ENCODE assay signal across 7 cellular contexts in the genomic region with DNA sequence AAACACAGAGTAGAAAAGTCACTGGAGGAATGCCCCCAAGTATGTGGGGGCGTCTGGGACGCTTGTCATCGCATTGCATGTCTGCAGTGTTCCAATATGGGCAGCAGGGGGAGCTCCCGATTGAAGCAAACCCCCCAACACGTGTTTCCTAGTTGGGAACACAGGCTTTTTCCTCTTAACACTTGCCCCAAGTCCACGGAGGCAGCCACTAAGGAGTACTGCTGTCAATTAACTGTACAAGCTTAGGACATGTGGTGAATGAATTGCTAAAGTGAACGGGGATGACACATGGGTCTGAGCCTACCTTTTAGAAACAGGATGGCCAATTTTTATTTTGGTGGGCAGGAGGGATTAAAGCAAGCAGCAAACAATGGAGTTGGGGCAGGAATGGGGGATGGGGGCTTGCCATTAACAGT. TPM values are rescaled to one million over a fixed set of nuclear protein-coding genes. Genes with fewer than 3 reads are reported as not detected.
DNase-seq lines count a peak whose midpoint lies in the region; ATAC-seq, FAIRE-seq and TF ChIP-seq lines count a peak whose summit lies in the region.

No MANE protein-coding gene starts in this region.

- TF ChIP-seq EP300 in HepG2 (IDR thresholded peaks at IDR 0.05; ENCODE audit: low read depth in 2 of 2, low read length in 2 of 2): no peak
- TF ChIP-seq EP300 in HepG2 (CRISPR knock-in tag; IDR thresholded peaks at IDR 0.05; ENCODE audit: borderline replicate concordance): no peak

- intact Hi-C loops in mammary epithelial cell (cut with micrococcal nuclease) (loop anchor here (1.0 to 10.0 kb wide), 3 partner anchors 1040 to 1864 kb away; no protein-coding TSS in a partner anchor), HepG2 (cut with micrococcal nuclease; ENCODE audit: unreplicated experiment) (loop anchor here (1.0 to 10.0 kb wide), 3 partner anchors 133 to 1803 kb away; no protein-coding TSS in a partner anchor)

- peak; percentile 68 for FAIRE-seq in HepG2 (lab: Jason Lieb, UNC)

- in situ Hi-C loops in mammary epithelial cell (cut with MboI; ENCODE audit: low sequenced_read_pairs in 2 of 2): no loop called here
- in situ Hi-C loops in HepG2 (cut with HindIII; ENCODE audit: extremely low pct_ligation_motif_present, low pct_unique_long_range_greater_than_20kb): loop anchor here (25.0 kb wide), 1 partner anchor 1868 kb away; no protein-coding TSS in a partner anchor

- H3K9me3 ChIP-seq in mammary epithelial cell (replicated peaks; ENCODE audit: insufficient read depth, low read length) (no peaks in the 10 kb centered on the region), HepG2 (ENCODE audit: low read length) (no peaks in the 10 kb centered on the region)

- H3K36me3 ChIP-seq in mammary epithelial cell (ENCODE audit: insufficient read depth, low read length) (no peaks in the 10 kb centered on the region), HepG2 (replicated peaks in 1 of 2; ENCODE audit: control insufficient read depth in 1 of 2, insufficient read depth in 2 of 2, low read length in 2 of 2) (no peaks in the 10 kb centered on the region)

- H3K4me1 ChIP-seq in mammary epithelial cell (ENCODE audit: insufficient read depth, low read length) (peaks cover 4% of the 10 kb centered on the region), HepG2 (ENCODE audit: insufficient read depth, low read length) (no peaks in the 10 kb centered on the region)

- H4K20me1 ChIP-seq in mammary epithelial cell (ENCODE audit: insufficient read depth, low read length) (no peaks in the 10 kb centered on the region), HepG2 (ENCODE audit: insufficient read depth, low read length) (no peaks in the 10 kb centered on the region)

- no peak overlapping the region for H3K4me2 ChIP-seq in mammary epithelial cell (ENCODE audit: insufficient read depth, low read depth, low read length)
- H3K4me2 ChIP-seq in HepG2 (ENCODE audit: low read depth, low read length): no peak overlapping the region

- ATAC-seq in GM18511 (IDR thresholded peaks at IDR 0.05; ENCODE audit: unreplicated experiment): peak; percentile 50
- ATAC-seq in HG03025 (IDR thresholded peaks at IDR 0.05; ENCODE audit: low FRiP score, unreplicated experiment): peak; percentile 38
- ATAC-seq in HepG2: peak; percentile 76

- DNase-seq in D341Med (ENCODE audit: low spot score) (peak; percentile 73), NCI-H69 (lab: John Stamatoyannopoulos, UW) (peak; percentile 55), mammary epithelial cell (peak; percentile 5), HepG2 (ENCODE audit: low spot score) (peak; percentile 30), ureter (ENCODE audit: low spot score) (no peak)

- H2AFZ ChIP-seq in mammary epithelial cell (ENCODE audit: low read depth, low read length) (no peak overlapping the region), HepG2 (ENCODE audit: low read length) (no peak overlapping the region)

- 0% methylated on average over 6 of the region's 7 CpGs for WGBS in mammary epithelial cell (ENCODE audit: low coverage, missing lambda C conversion rate)
- 3% methylated on average over 5 of the region's 7 CpGs for WGBS in HepG2 (ENCODE audit: low lambda C conversion rate)

- dilution Hi-C loops in mammary epithelial cell (cut with HindIII; ENCODE audit: low sequenced_read_pairs): no loop called here

- H3K79me2 ChIP-seq in mammary epithelial cell (ENCODE audit: insufficient read depth, low read length) (no peaks in the 10 kb centered on the region), HepG2 (ENCODE audit: insufficient read depth, low read length) (no peaks in the 10 kb centered on the region)

- POLR2A ChIA-PET in HepG2 (lab: Yijun Ruan, JAX): no interaction called here

- CTCF ChIA-PET in mammary epithelial cell (lab: Charles Lee; ENCODE audit: low non-redundant PET): no interaction called here
- CTCF ChIA-PET in HepG2 (lab: Yijun Ruan, JAX; ENCODE audit: low intra/inter-chr PET ratio, low total read pairs): interaction anchor here (1.3 kb wide), 1 partner anchor 1864 kb away, joined by 8 read pairs; no protein-coding TSS in a partner anchor

- no peak overlapping the region for H3K27ac ChIP-seq in mammary epithelial cell (ENCODE audit: insufficient read depth, low read depth, low read length)
- no peak overlapping the region for H3K27ac ChIP-seq in HepG2 (ENCODE audit: extremely low read length, insufficient read depth, low read length)

- TF ChIP-seq POLR2A in HepG2 (IDR thresholded peaks at IDR 0.05; ENCODE audit: insufficient read depth in 1 of 2, low read depth in 2 of 2, low read length in 2 of 2): no peak

- H3K27me3 ChIP-seq in mammary epithelial cell (ENCODE audit: insufficient read depth, low read length) (peaks cover 26% of the 10 kb centered on the region), HepG2 (ENCODE audit: control insufficient read depth in 1 of 2, insufficient read depth in 2 of 2, low read length in 2 of 2) (peaks cover 0 to 27% of the 10 kb centered on the region in 2 experiments; a peak in 3 of 5 replicates)

- H3K4me3 ChIP-seq in mammary epithelial cell (replicated peaks in 1 of 3; ENCODE audit: insufficient read depth in 1 of 3, low read depth in 2 of 3, low read length in 3 of 3): no peak overlapping the region
- no peak overlapping the region for H3K4me3 ChIP-seq in HepG2 (replicated peaks in 1 of 3; ENCODE audit: insufficient read depth in 1 of 3, low read depth in 2 of 3, low read length in 3 of 3)

- no TSS peak for BruUV-seq in mammary epithelial cell (replicated peaks; lab: Mats Ljungman, UMichigan)
- BruUV-seq in HepG2 (replicated peaks; lab: Mats Ljungman, UMichigan): no TSS peak

- 0 out of 2 replicates have a peak, but pooled peaks have one; percentile 27 for TF ChIP-seq RAD21 in HepG2 (CRISPR knock-in tag; IDR thresholded peaks at IDR 0.05)

- TF ChIP-seq CTCF in mammary epithelial cell (conservative IDR thresholded peaks at IDR 0.05 in 1 of 2, IDR thresholded peaks at IDR 0.05 in 1 of 2; ENCODE audit: extremely low read depth in 1 of 2, insufficient read depth in 1 of 2, low read depth in 1 of 2, low read length in 2 of 2) (peak; percentile 79 to 87), HepG2 (CRISPR knock-in tag; IDR thresholded peaks at IDR 0.05) (peak; percentile 76)

- H3K9ac ChIP-seq in mammary epithelial cell (ENCODE audit: insufficient read depth, low read length) (no peak overlapping the region), HepG2 (ENCODE audit: insufficient read depth, low read depth, low read length) (no peak overlapping the region)

TF ChIP-seq in HepG2, 621 proteins besides CTCF, POLR2A, EP300 and RAD21 (continues in another document):
- peak; percentile 61 for TF ChIP-seq STAG1 (CRISPR knock-in tag; IDR thresholded peaks at IDR 0.05)
- peak; percentile 76 for TF ChIP-seq SMC3 (IDR thresholded peaks at IDR 0.05; ENCODE audit: low read length)
- TF ChIP-seq KDM2A (CRISPR knock-in tag; IDR thresholded peaks at IDR 0.05; ENCODE audit: borderline replicate concordance, low read depth): peak; percentile 27; the same call in 1 of the 2 replicates
- no peak for TF ChIP-seq ZFX (CRISPR knock-in tag; IDR thresholded peaks at IDR 0.05; ENCODE audit: low read depth)
- 0 out of 2 replicates have a peak, but pooled peaks have one; percentile 15 for TF ChIP-seq BHLHE40 (IDR thresholded peaks at IDR 0.05; ENCODE audit: low read length)
- TF ChIP-seq, protein P1, sequence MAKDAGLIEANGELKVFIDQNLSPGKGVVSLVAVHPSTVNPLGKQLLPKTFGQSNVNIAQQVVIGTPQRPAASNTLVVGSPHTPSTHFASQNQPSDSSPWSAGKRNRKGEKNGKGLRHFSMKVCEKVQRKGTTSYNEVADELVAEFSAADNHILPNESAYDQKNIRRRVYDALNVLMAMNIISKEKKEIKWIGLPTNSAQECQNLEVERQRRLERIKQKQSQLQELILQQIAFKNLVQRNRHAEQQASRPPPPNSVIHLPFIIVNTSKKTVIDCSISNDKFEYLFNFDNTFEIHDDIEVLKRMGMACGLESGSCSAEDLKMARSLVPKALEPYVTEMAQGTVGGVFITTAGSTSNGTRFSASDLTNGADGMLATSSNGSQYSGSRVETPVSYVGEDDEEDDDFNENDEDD (CRISPR knock-in tag; IDR thresholded peaks at IDR 0.05; ENCODE audit: borderline replicate concordance): peak; percentile 26; the same call in 1 of the 2 replicates
- TF ChIP-seq, protein P2, sequence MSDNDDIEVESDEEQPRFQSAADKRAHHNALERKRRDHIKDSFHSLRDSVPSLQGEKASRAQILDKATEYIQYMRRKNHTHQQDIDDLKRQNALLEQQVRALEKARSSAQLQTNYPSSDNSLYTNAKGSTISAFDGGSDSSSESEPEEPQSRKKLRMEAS (IDR thresholded peaks at IDR 0.05): peak; percentile 84
- TF ChIP-seq, protein P3, sequence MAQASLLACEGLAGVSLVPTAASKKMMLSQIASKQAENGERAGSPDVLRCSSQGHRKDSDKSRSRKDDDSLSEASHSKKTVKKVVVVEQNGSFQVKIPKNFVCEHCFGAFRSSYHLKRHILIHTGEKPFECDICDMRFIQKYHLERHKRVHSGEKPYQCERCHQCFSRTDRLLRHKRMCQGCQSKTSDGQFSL (CRISPR knock-in tag; IDR thresholded peaks at IDR 0.05): peak; percentile 85
- no peak for TF ChIP-seq IKZF1 (IDR thresholded peaks at IDR 0.05)

RNA-seq across cellular contexts. Expression of a gene that starts 2.2 kb away (rescaled TPM):
- total RNA-seq in mammary epithelial cell (not detected), HepG2 (2016; rRNA removed; fragmentation: Illumina TruSeq; extraction: Trizol) (not detected in 2 replicates), ureter (0.34 TPM)
- polyA plus RNA-seq in mammary epithelial cell (not detected), HepG2 (2011; rRNA removed) (0.01 TPM in 1 of 2 replicates, not detected in the other)
- not detected for polyA minus RNA-seq in mammary epithelial cell
- total RNA-seq in HepG2 (2016; cell fraction: cytosol; rRNA removed; fragmentation: Illumina TruSeq; extraction: Trizol; ENCODE audit: low read depth): not detected in 2 replicates
- total RNA-seq in HepG2 (2016; cell fraction: insoluble cytoplasmic fraction; rRNA removed; fragmentation: Illumina TruSeq; extraction: Trizol): not detected in 2 replicates
- not detected in 2 replicates for total RNA-seq in HepG2 (2016; cell fraction: membrane; rRNA removed; fragmentation: Illumina TruSeq; extraction: Trizol)
- total RNA-seq in HepG2 (2016; cell fraction: nucleus; rRNA removed; fragmentation: Illumina TruSeq; extraction: Trizol): not detected in 2 replicates
- polyA plus RNA-seq in HepG2 (2011; cell fraction: cytosol; rRNA removed): not detected in 2 replicates
- not detected in 2 replicates for polyA plus RNA-seq in HepG2 (2011; cell fraction: nucleus; rRNA removed)
- not detected in 2 replicates for polyA plus RNA-seq in HepG2 (2012)
- polyA plus RNA-seq in HepG2 (2016; cell fraction: cytosol; fragmentation: Illumina TruSeq; extraction: Trizol; ENCODE audit: low read depth): not detected in 2 replicates
- polyA plus RNA-seq in HepG2 (2016; cell fraction: insoluble cytoplasmic fraction; fragmentation: Illumina TruSeq; extraction: Trizol; ENCODE audit: low read depth): not detected in 2 replicates
- not detected in 2 replicates for polyA plus RNA-seq in HepG2 (2016; cell fraction: membrane; fragmentation: Illumina TruSeq; extraction: Trizol; ENCODE audit: low read depth)
- polyA plus RNA-seq in HepG2 (2016; cell fraction: nucleus; fragmentation: Illumina TruSeq; extraction: Trizol; ENCODE audit: insufficient read depth, low read depth): not detected in 2 replicates
- polyA minus RNA-seq in HepG2 (2011; rRNA and poly(A)+ RNA removed; ENCODE audit: low replicate concordance): not detected in 2 replicates
- not detected in 2 replicates for polyA minus RNA-seq in HepG2 (2011; cell fraction: cytosol; rRNA and poly(A)+ RNA removed)
- not detected in 2 replicates for polyA minus RNA-seq in HepG2 (2011; cell fraction: nucleus; rRNA and poly(A)+ RNA removed)
